Comparison of ENCODE assay signal across 12 cellular contexts in genomic region chr3:37945407-37945802, GRCh38. TPM values are rescaled to one million over a fixed set of nuclear protein-coding genes. Genes with fewer than 3 reads are reported as not detected.
A peak's percentile ranks its signal among the peaks of the same experiment; 100 is the strongest.
DNase-seq lines count a peak whose midpoint lies in the region; ATAC-seq and TF ChIP-seq lines count a peak whose summit lies in the region.
"Had no signal": no experiment of that assay in that cellular context is flagged by ENCODE, and none has a peak within 500 bp of the region (broad histone marks: within the 10 kb centered on the region; RNA-seq: fewer than 3 reads in every experiment).

No MANE protein-coding gene starts in this region.

- WGBS in trophoblast cell (ENCODE audit: extremely low coverage, insufficient coverage, insufficient read length) = no CpG with 5 or more reads among the region's 4 CpGs

- peak overlapping the region; percentile 60 for H4K91ac ChIP-seq in trophoblast cell (ENCODE audit: low read depth, low read length)

- peaks cover 7% of the 10 kb centered on the region for H3K4me1 Mint-ChIP-seq in stimulated activated effector memory CD8-positive, alpha-beta T cell treated with anti-CD3 and anti-CD28 coated beads, Interleukin-12 subunit alpha, Interleukin-12 subunit beta, amount 100 ng/mL, for 72 hours

- no peaks in the 10 kb centered on the region for H3K27me3 ChIP-seq in ACC112 (ENCODE audit: insufficient read depth, low read length)
- no peaks in the 10 kb centered on the region for H3K27me3 ChIP-seq in foreskin keratinocyte
- H3K27me3 ChIP-seq in trophoblast cell (ENCODE audit: insufficient read depth, low read length) = no peaks in the 10 kb centered on the region

- no peak overlapping the region for H2BK5ac ChIP-seq in trophoblast cell (ENCODE audit: low read depth, low read length, poor library complexity)

- no peak overlapping the region for H3K4me3 Mint-ChIP-seq in stimulated activated effector memory CD8-positive, alpha-beta T cell treated with anti-CD3 and anti-CD28 coated beads, Interleukin-12 subunit alpha, Interleukin-12 subunit beta, amount 100 ng/mL, for 72 hours
- H3K4me3 Mint-ChIP-seq: activated CD4-positive, alpha-beta memory T cell treated with anti-CD3 and anti-CD28 coated beads for 36 hours had no signal

- H3K4me2 ChIP-seq in trophoblast cell (ENCODE audit: low read length) = peak overlapping the region; percentile 43

- H3K4ac ChIP-seq in trophoblast cell (ENCODE audit: low read depth, low read length) = no peak overlapping the region

- peak overlapping the region; percentile 14 for H2BK120ac ChIP-seq in trophoblast cell (ENCODE audit: insufficient read depth, low read length, poor library complexity)

- no peak overlapping the region for H4K12ac ChIP-seq in trophoblast cell (ENCODE audit: low read depth, low read length)

- H3K4me3 ChIP-seq in ACC112 (ENCODE audit: low read depth, low read length) (no peak overlapping the region), trophoblast cell (ENCODE audit: low read depth, low read length) (no peak overlapping the region)

- H3K9me3 Mint-ChIP-seq in stimulated activated effector memory CD8-positive, alpha-beta T cell treated with anti-CD3 and anti-CD28 coated beads, Interleukin-12 subunit alpha, Interleukin-12 subunit beta, amount 100 ng/mL, for 72 hours = no peaks in the 10 kb centered on the region
- H3K9me3 Mint-ChIP-seq: activated CD4-positive, alpha-beta memory T cell treated with anti-CD3 and anti-CD28 coated beads for 36 hours had no signal

- H3K36me3 Mint-ChIP-seq in stimulated activated effector memory CD8-positive, alpha-beta T cell treated with anti-CD3 and anti-CD28 coated beads, Interleukin-12 subunit alpha, Interleukin-12 subunit beta, amount 100 ng/mL, for 72 hours = no peaks in the 10 kb centered on the region
- H3K36me3 Mint-ChIP-seq: activated CD4-positive, alpha-beta memory T cell treated with anti-CD3 and anti-CD28 coated beads for 36 hours had no signal

- peaks cover 16% of the 10 kb centered on the region for H3K79me1 ChIP-seq in trophoblast cell (ENCODE audit: low read length)

- H4K8ac ChIP-seq in trophoblast cell (ENCODE audit: low read depth, low read length) = no peak overlapping the region

- H3K79me2 ChIP-seq in ACC112 (ENCODE audit: control insufficient read depth, insufficient read depth, low read length, unreplicated experiment) (peaks cover 4% of the 10 kb centered on the region), trophoblast cell (ENCODE audit: control insufficient read depth, insufficient read depth, low read length, poor library complexity) (peaks cover 2% of the 10 kb centered on the region)

- H3K27ac ChIP-seq in ACC112 (ENCODE audit: low read depth, low read length) (peak overlapping the region; percentile 57), foreskin keratinocyte (peak overlapping the region; percentile 60), trophoblast cell (ENCODE audit: low read depth, low read length) (peak overlapping the region; percentile 88)

- H3K18ac ChIP-seq in trophoblast cell (ENCODE audit: low read length) = no peak overlapping the region

- no peaks in the 10 kb centered on the region for H3K36me3 ChIP-seq in ACC112 (ENCODE audit: insufficient read depth, low read length)
- no peaks in the 10 kb centered on the region for H3K36me3 ChIP-seq in trophoblast cell (ENCODE audit: control insufficient read depth in 1 of 2, insufficient read depth in 2 of 2, low read length in 2 of 2)

- H3K4me1 ChIP-seq in ACC112 (ENCODE audit: control insufficient read depth, insufficient read depth, low read length, unreplicated experiment) (peaks cover 36% of the 10 kb centered on the region), foreskin keratinocyte (peaks cover 47% of the 10 kb centered on the region), trophoblast cell (ENCODE audit: control insufficient read depth in 1 of 2, insufficient read depth in 2 of 2, low read length in 2 of 2) (peaks cover 32 to 38% of the 10 kb centered on the region in 2 experiments)

- H3K23ac ChIP-seq in trophoblast cell (ENCODE audit: low read length) = no peak overlapping the region

- ATAC-seq in SK-N-SH treated with all-trans-retinoic acid at 6 μM for 48 hours (peak; percentile 64), foreskin keratinocyte (no peak)
- no peak for ATAC-seq in stimulated activated effector memory CD8-positive, alpha-beta T cell treated with anti-CD3 and anti-CD28 coated beads, Interleukin-12 subunit alpha, Interleukin-12 subunit beta, amount 100 ng/mL, for 72 hours

- H2AFZ ChIP-seq in ACC112 (ENCODE audit: low read length, unreplicated experiment) (no peak overlapping the region), trophoblast cell (ENCODE audit: insufficient read depth, low read length, poor library complexity) (no peak overlapping the region)

- no peak overlapping the region for H3K9ac ChIP-seq in trophoblast cell (ENCODE audit: low read length)

- no peak overlapping the region for H2AK5ac ChIP-seq in trophoblast cell (ENCODE audit: low read length)

- peak overlapping the region; percentile 37 for H2BK12ac ChIP-seq in trophoblast cell (ENCODE audit: low read length)

- DNase-seq in foreskin keratinocyte (no peak), trophoblast cell (peak; percentile 62 to 76), ureter (ENCODE audit: low spot score) (no peak), NCI-H128 (lab: John Stamatoyannopoulos, UW; ENCODE audit: unreplicated experiment) (no peak)
- DNase-seq in activated CD4-positive, alpha-beta T cell treated with anti-CD3 and anti-CD28 coated beads, Interleukin-2, amount 50 U/mL, for 4 hours = no peak
- no peak for DNase-seq in stimulated activated effector memory CD8-positive, alpha-beta T cell treated with anti-CD3 and anti-CD28 coated beads, Interleukin-12 subunit alpha, Interleukin-12 subunit beta, amount 100 ng/mL, for 72 hours (ENCODE audit: low spot score in 2 of 2)
- DNase-seq: activated CD4-positive, alpha-beta memory T cell treated with anti-CD3 and anti-CD28 coated beads for 36 hours; activated naive CD4-positive, alpha-beta T cell treated with anti-CD3 and anti-CD28 coated beads, Interleukin-2, amount 50 U/mL, for 16 hours; GOT3; NCI-H446 treated with DMSO at 0.1 percent for 48 hours had no signal

- TF ChIP-seq CTCF in foreskin keratinocyte (conservative IDR thresholded peaks at IDR 0.05) = no peak

- H3K9me3 ChIP-seq in trophoblast cell (ENCODE audit: insufficient read depth, low read depth, low read length) = no peaks in the 10 kb centered on the region

- no peak overlapping the region for H3K14ac ChIP-seq in trophoblast cell (ENCODE audit: low read length)

- no peak overlapping the region for H3K27ac Mint-ChIP-seq in stimulated activated effector memory CD8-positive, alpha-beta T cell treated with anti-CD3 and anti-CD28 coated beads, Interleukin-12 subunit alpha, Interleukin-12 subunit beta, amount 100 ng/mL, for 72 hours
- H3K27ac Mint-ChIP-seq: activated CD4-positive, alpha-beta memory T cell treated with anti-CD3 and anti-CD28 coated beads for 36 hours had no signal

TF ChIP-seq in SK-N-SH treated with all-trans-retinoic acid at 6 μM for 48 hours, 23 proteins besides CTCF, POLR2A, EP300 and RAD21 (continues in another document):
- TF ChIP-seq ZNF565 (CRISPR knock-in tag; conservative IDR thresholded peaks at IDR 0.05; ENCODE audit: low read depth) (no peak), ZFP30 (CRISPR knock-in tag; IDR thresholded peaks at IDR 0.05) (no peak), BACH2 (CRISPR knock-in tag; IDR thresholded peaks at IDR 0.05; ENCODE audit: borderline replicate concordance) (no peak), ESRRG (CRISPR knock-in tag; IDR thresholded peaks at IDR 0.05) (no peak), CREB5 (CRISPR knock-in tag; IDR thresholded peaks at IDR 0.05; ENCODE audit: low read depth) (no peak), PPARA (CRISPR knock-in tag; IDR thresholded peaks at IDR 0.05; ENCODE audit: borderline replicate concordance) (no peak), TOX (CRISPR knock-in tag; IDR thresholded peaks at IDR 0.05; ENCODE audit: borderline replicate concordance) (no peak)
- TF ChIP-seq, protein P1, sequence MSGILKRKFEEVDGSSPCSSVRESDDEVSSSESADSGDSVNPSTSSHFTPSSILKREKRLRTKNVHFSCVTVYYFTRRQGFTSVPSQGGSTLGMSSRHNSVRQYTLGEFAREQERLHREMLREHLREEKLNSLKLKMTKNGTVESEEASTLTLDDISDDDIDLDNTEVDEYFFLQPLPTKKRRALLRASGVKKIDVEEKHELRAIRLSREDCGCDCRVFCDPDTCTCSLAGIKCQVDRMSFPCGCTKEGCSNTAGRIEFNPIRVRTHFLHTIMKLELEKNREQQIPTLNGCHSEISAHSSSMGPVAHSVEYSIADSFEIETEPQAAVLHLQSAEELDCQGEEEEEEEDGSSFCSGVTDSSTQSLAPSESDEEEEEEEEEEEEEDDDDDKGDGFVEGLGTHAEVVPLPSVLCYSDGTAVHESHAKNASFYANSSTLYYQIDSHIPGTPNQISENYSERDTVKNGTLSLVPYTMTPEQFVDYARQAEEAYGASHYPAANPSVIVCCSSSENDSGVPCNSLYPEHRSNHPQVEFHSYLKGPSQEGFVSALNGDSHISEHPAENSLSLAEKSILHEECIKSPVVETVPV (CRISPR knock-in tag; IDR thresholded peaks at IDR 0.05) = no peak

RNA-seq across cellular contexts. Expression of gene VILL, which starts 45.2 kb away (rescaled TPM):
- total RNA-seq in foreskin keratinocyte (3.7 and 3.8 TPM in 2 replicates), ureter (46.4 TPM)
- 3.1 and 3.4 TPM in 2 replicates for polyA plus RNA-seq in foreskin keratinocyte
- polyA plus RNA-seq in trophoblast cell (2013) = 0.82 and 0.85 TPM in 2 replicates

Comparison
In these comparisons a context has a peak if more than half of its experiments do, and no peak if none do; other contexts are left out.
1. DNase-seq: peak in trophoblast cell (2 of 2); none in foreskin keratinocyte (0 of 2), ureter (single experiment), activated CD4-positive, alpha-beta T cell treated with anti-CD3 and anti-CD28 coated beads, Interleukin-2, amount 50 U/mL, for 4 hours (0 of 2), stimulated activated effector memory CD8-positive, alpha-beta T cell treated with anti-CD3 and anti-CD28 coated beads, Interleukin-12 subunit alpha, Interleukin-12 subunit beta, amount 100 ng/mL, for 72 hours (0 of 2) and NCI-H128 (single experiment).
2. Peak in every context shown above with its lines, with median percentiles within 50 percentile points of each other: H3K27ac ChIP-seq.